In the genomic region with DNA sequence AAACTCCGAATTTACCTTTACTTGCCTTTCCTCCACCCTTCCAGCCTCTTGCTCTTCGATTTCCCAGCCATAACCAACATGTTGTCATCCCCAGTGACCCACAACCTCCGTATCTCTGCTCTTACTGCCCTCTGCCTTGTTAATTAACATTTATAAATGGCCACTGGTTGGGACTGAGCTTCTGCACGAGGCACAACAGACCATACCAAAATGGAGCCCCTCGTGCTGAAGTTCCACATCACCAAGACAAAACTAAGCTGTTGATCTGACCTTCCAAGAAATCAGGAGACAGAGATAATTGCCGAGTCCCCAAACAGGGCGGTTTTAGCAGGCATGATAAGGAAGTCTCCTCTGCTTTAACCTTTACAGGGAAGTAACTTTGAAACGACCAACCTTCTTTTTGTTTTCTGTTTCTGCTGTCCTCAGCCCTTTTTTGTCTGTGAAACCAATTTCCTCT, we compare ENCODE assay signal across 1 cellular context.
TF ChIP-seq lines count a peak whose summit lies in the region.

No MANE protein-coding gene starts in this region.

TF ChIP-seq in SK-N-SH treated with all-trans-retinoic acid at 6 μM for 48 hours, 23 proteins besides CTCF, POLR2A, EP300 and RAD21 (continued from another document):
- TF ChIP-seq, protein P1, sequence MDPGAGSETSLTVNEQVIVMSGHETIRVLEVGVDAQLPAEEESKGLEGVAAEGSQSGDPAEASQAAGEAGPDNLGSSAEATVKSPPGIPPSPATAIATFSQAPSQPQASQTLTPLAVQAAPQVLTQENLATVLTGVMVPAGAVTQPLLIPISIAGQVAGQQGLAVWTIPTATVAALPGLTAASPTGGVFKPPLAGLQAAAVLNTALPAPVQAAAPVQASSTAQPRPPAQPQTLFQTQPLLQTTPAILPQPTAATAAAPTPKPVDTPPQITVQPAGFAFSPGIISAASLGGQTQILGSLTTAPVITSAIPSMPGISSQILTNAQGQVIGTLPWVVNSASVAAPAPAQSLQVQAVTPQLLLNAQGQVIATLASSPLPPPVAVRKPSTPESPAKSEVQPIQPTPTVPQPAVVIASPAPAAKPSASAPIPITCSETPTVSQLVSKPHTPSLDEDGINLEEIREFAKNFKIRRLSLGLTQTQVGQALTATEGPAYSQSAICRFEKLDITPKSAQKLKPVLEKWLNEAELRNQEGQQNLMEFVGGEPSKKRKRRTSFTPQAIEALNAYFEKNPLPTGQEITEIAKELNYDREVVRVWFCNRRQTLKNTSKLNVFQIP (CRISPR knock-in tag; IDR thresholded peaks at IDR 0.05; ENCODE audit: borderline replicate concordance, low read depth) = no peak
